Comparison of ENCODE assay signal across 19 cellular contexts in genomic region chr5:4015709-4016108, GRCh38.
"Had no signal": no experiment of that assay in that cellular context is flagged by ENCODE, and none has a peak within 500 bp of the region (broad histone marks: within the 10 kb centered on the region; RNA-seq: fewer than 3 reads in every experiment).

No MANE protein-coding gene starts in this region.

- H3K27me3 ChIP-seq: heart left ventricle, right lobe of liver, suprapubic skin, transverse colon had no signal

- H3K9me3 ChIP-seq: heart left ventricle, pancreas, prostate gland, right lobe of liver, suprapubic skin, transverse colon had no signal

- H3K4me1 ChIP-seq: pancreas, prostate gland, right lobe of liver had no signal

- ATAC-seq: heart left ventricle; mucosa of descending colon; pancreas; right lobe of liver; stimulated activated effector memory CD8-positive, alpha-beta T cell treated with anti-CD3 and anti-CD28 coated beads, Interleukin-12 subunit alpha, Interleukin-12 subunit beta, amount 100 ng/mL, for 72 hours; stimulated activated naive CD8-positive, alpha-beta T cell treated with anti-CD3 and anti-CD28 coated beads, Interleukin-15, Interleukin-2, amounts not matched to agents 100 U/mL and 50 U/mL, for 24 hours had no signal

- H3K27me3 Mint-ChIP-seq: natural killer cell treated with Interleukin-12 subunit alpha and Interleukin-12 subunit beta and Interleukin-15 and Interleukin-18, amount 100 ng/mL, for 72 hours had no signal

- H3K4me3 Mint-ChIP-seq: natural killer cell treated with Interleukin-12 subunit alpha and Interleukin-12 subunit beta and Interleukin-15 and Interleukin-18, amount 100 ng/mL, for 72 hours; stimulated activated effector memory CD8-positive, alpha-beta T cell treated with anti-CD3 and anti-CD28 coated beads, Interleukin-12 subunit alpha, Interleukin-12 subunit beta, amount 100 ng/mL, for 72 hours had no signal

- H3K27ac ChIP-seq: dorsolateral prefrontal cortex, pancreas, prostate gland, right lobe of liver, suprapubic skin, transverse colon had no signal

- H3K36me3 ChIP-seq: heart left ventricle, pancreas, prostate gland, right lobe of liver, suprapubic skin, transverse colon had no signal

- H3K27ac Mint-ChIP-seq: stimulated activated effector memory CD8-positive, alpha-beta T cell treated with anti-CD3 and anti-CD28 coated beads, Interleukin-12 subunit alpha, Interleukin-12 subunit beta, amount 100 ng/mL, for 72 hours had no signal

- DNase-seq: cortex of kidney; dorsolateral prefrontal cortex; effector CD8-positive, alpha-beta T cell; heart left ventricle; hippocampal formation; kidney glomerular epithelial cell; mammary epithelial cell; mucosa of descending colon; occipital lobe; pancreas; right lobe of liver; stimulated activated CD4-positive, alpha-beta T cell treated with anti-CD3 and anti-CD28 coated beads, Interleukin-4, amount 100 ng/mL, for 1 hour; stimulated activated CD8-positive, alpha-beta memory T cell treated with anti-CD3 and anti-CD28 coated beads, Interleukin-4, amount 100 ng/mL, for 48 hours; stimulated activated naive CD8-positive, alpha-beta T cell treated with anti-CD3 and anti-CD28 coated beads, Interleukin-15, Interleukin-2, amounts not matched to agents 100 U/mL and 50 U/mL, for 24 hours; transverse colon had no signal

- H3K4me3 ChIP-seq: dorsolateral prefrontal cortex, heart left ventricle, mucosa of descending colon, pancreas, prostate gland, right lobe of liver, suprapubic skin, transverse colon had no signal

- H3K4me1 Mint-ChIP-seq: stimulated activated effector memory CD8-positive, alpha-beta T cell treated with anti-CD3 and anti-CD28 coated beads, Interleukin-12 subunit alpha, Interleukin-12 subunit beta, amount 100 ng/mL, for 72 hours had no signal

- H3K36me3 Mint-ChIP-seq: natural killer cell treated with Interleukin-12 subunit alpha and Interleukin-12 subunit beta and Interleukin-15 and Interleukin-18, amount 100 ng/mL, for 72 hours; stimulated activated effector memory CD8-positive, alpha-beta T cell treated with anti-CD3 and anti-CD28 coated beads, Interleukin-12 subunit alpha, Interleukin-12 subunit beta, amount 100 ng/mL, for 72 hours had no signal
